ENCODE assay signal across 21 cellular contexts in the genomic region with DNA sequence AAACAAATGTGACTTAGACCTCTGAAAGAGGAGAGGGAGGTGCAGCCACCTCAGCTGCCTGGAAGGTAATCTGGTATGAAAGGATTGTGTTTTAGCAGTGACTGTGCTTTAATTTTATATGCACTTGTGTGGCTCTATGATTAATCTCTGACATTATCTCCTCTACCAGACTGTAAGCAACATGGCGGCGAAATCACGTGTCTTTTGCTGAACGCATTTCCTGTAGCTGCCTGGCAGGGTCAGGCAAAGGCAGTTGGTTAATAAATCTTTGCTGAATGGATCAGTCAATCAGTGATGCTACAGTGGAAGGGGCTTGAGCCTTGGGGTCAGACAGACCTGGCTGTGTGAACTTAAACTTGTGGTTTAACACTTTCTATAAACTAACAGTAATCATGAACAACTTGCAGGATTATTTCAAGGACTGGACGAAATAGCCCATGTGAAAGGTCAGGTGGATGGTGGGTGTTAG.
DNase-seq lines count a peak whose midpoint lies in the region; ATAC-seq, FAIRE-seq and TF ChIP-seq lines count a peak whose summit lies in the region.
"Had no signal": no experiment of that assay in that cellular context is flagged by ENCODE, and none has a peak within 500 bp of the region (broad histone marks: within the 10 kb centered on the region; RNA-seq: fewer than 3 reads in every experiment).

No MANE protein-coding gene starts in this region.

- intact Hi-C loops in HCT116 (cut with micrococcal nuclease): no loop called here

- no CpG with 5 or more reads among the region's 5 CpGs for WGBS in mesendoderm (ENCODE audit: extremely low coverage, insufficient coverage, low lambda C conversion rate)

- peaks cover 3% of the 10 kb centered on the region for H3K9me3 Mint-ChIP-seq in WTC11
- H3K9me3 Mint-ChIP-seq: IgD-negative memory B cell had no signal

- peak overlapping the region; percentile 3 for H3K18ac ChIP-seq in mesendoderm (ENCODE audit: low read length)

- H3K4me3 ChIP-seq in HCT116 (replicated peaks in 1 of 2; ENCODE audit: low read depth in 1 of 2, low read length in 2 of 2) (no peak overlapping the region), mesendoderm (ENCODE audit: low read length) (no peak overlapping the region)
- H3K4me3 ChIP-seq: HAP-1, SJSA1 had no signal

- peak overlapping the region; percentile 97 for H3K27ac Mint-ChIP-seq in WTC11
- H3K27ac Mint-ChIP-seq: activated naive CD8-positive, alpha-beta T cell; IgD-negative memory B cell; mesothelial cell of epicardium had no signal

- no peak overlapping the region for H3K4me3 Mint-ChIP-seq in WTC11
- H3K4me3 Mint-ChIP-seq: activated naive CD8-positive, alpha-beta T cell; mesothelial cell of epicardium; neural crest cell had no signal

- no peak for TF ChIP-seq POLR2A in HCT116 (IDR thresholded peaks at IDR 0.05; ENCODE audit: borderline replicate concordance, extremely low read depth, insufficient read depth, insufficient read length)

- no peaks in the 10 kb centered on the region for H3K79me1 ChIP-seq in mesendoderm (ENCODE audit: low read length)

- H3K36me3 ChIP-seq in HCT116 (ENCODE audit: control insufficient read depth in 1 of 2, insufficient read depth in 2 of 2, low read length in 2 of 2) (no peaks in the 10 kb centered on the region), mesendoderm (ENCODE audit: control insufficient read depth, insufficient read depth, low read length) (no peaks in the 10 kb centered on the region)
- H3K36me3 ChIP-seq: HAP-1, SJSA1 had no signal

- no TSS peak for BruUV-seq in HCT116 (replicated peaks; lab: Mats Ljungman, UMichigan)

- ATAC-seq in HCT116 (no peak), WTC11 (no peak), GM21825 (IDR thresholded peaks at IDR 0.05; ENCODE audit: unreplicated experiment) (no peak)

- no peaks in the 10 kb centered on the region for H4K20me1 ChIP-seq in HCT116 (ENCODE audit: insufficient read depth)

- RAD21 ChIA-PET in HCT116 (lab: Charles Lee; ENCODE audit: low non-redundant PET in 1 of 2, low total read pairs in 2 of 2, uncharacterized antibody in 2 of 2, unreplicated experiment in 2 of 2): no interaction called here

- no peak overlapping the region for H3K27ac ChIP-seq in HCT116 (ENCODE audit: low read depth, low read length)
- peak overlapping the region; percentile 89 for H3K27ac ChIP-seq in mesendoderm (ENCODE audit: low read depth, low read length)
- H3K27ac ChIP-seq: SJSA1 had no signal

- no peaks in the 10 kb centered on the region for H3K27me3 ChIP-seq in HCT116 (ENCODE audit: insufficient read depth, low read length)
- no peaks in the 10 kb centered on the region for H3K27me3 ChIP-seq in mesendoderm (ENCODE audit: insufficient read depth, low read length, poor library complexity)
- H3K27me3 ChIP-seq: SJSA1 had no signal

- no peak overlapping the region for H2BK5ac ChIP-seq in mesendoderm (ENCODE audit: low read length)

- H2AK5ac ChIP-seq in mesendoderm (ENCODE audit: low read length): no peak overlapping the region

- TF ChIP-seq CTCF in HCT116 (IDR thresholded peaks at IDR 0.05 in 2 of 3, conservative IDR thresholded peaks at IDR 0.05 in 1 of 3; ENCODE audit: borderline replicate concordance in 1 of 3, insufficient read depth in 1 of 3, low read depth in 2 of 3, low read length in 2 of 3) (no peak), WTC11 (IDR thresholded peaks at IDR 0.05) (no peak)

- no peak overlapping the region for H3K23ac ChIP-seq in mesendoderm (ENCODE audit: low read length)

- H3K9ac ChIP-seq in HCT116 (ENCODE audit: low read length) (no peak overlapping the region), mesendoderm (ENCODE audit: low read length) (no peak overlapping the region)

- H3K9me2 ChIP-seq in HCT116 (ENCODE audit: insufficient read depth): no peaks in the 10 kb centered on the region

- H3K4me2 ChIP-seq in HCT116 (ENCODE audit: low read length): peak overlapping the region; percentile 68; the same call in 1 of the 2 replicates
- no peak overlapping the region for H3K4me2 ChIP-seq in mesendoderm (ENCODE audit: low read length)

- H3K79me2 ChIP-seq in HCT116 (ENCODE audit: insufficient read depth, low read length) (no peaks in the 10 kb centered on the region), mesendoderm (ENCODE audit: control insufficient read depth, insufficient read depth, low read length) (no peaks in the 10 kb centered on the region)

- no peak overlapping the region for H4K5ac ChIP-seq in mesendoderm (ENCODE audit: low read length)

- TF ChIP-seq RAD21 in HCT116 (IDR thresholded peaks at IDR 0.05; ENCODE audit: low read depth): no peak

- peaks cover 14 to 23% of the 10 kb centered on the region in 2 experiments; a peak in 3 of 4 replicates for H3K4me1 ChIP-seq in HCT116 (ENCODE audit: control insufficient read depth in 1 of 2, insufficient read depth in 2 of 2, low read length in 2 of 2)
- peaks cover 12% of the 10 kb centered on the region for H3K4me1 ChIP-seq in mesendoderm (ENCODE audit: control insufficient read depth, low read depth, low read length)
- H3K4me1 ChIP-seq: HAP-1 had no signal

- peaks cover 3% of the 10 kb centered on the region for H3K36me3 Mint-ChIP-seq in WTC11
- H3K36me3 Mint-ChIP-seq: activated naive CD8-positive, alpha-beta T cell; mesothelial cell of epicardium had no signal

- H3K4ac ChIP-seq in mesendoderm (ENCODE audit: low read depth, low read length): no peak overlapping the region

- no peak overlapping the region for H4K8ac ChIP-seq in mesendoderm (ENCODE audit: low read depth, low read length)

- FAIRE-seq in HTR-8/SVneo (lab: Jason Lieb, UNC): no peak
- FAIRE-seq: small intestine had no signal

- peak overlapping the region; percentile 25 for H3K56ac ChIP-seq in mesendoderm (ENCODE audit: low read length)

- H3K27me3 Mint-ChIP-seq in WTC11 (ENCODE audit: low read depth): no peaks in the 10 kb centered on the region
- H3K27me3 Mint-ChIP-seq: activated naive CD8-positive, alpha-beta T cell; IgD-negative memory B cell had no signal

- POLR2A ChIA-PET in HCT116 (lab: Charles Lee): no interaction called here
- POLR2A ChIA-PET in WTC11 (lab: Charles Lee): interaction anchor here (0.6 kb wide), 1 partner anchor 628 kb away, joined by 4 read pairs; no protein-coding TSS in a partner anchor

- CTCF ChIA-PET in HCT116 (lab: Charles Lee) (no interaction called here), WTC11 (lab: Charles Lee) (no interaction called here)

- DNase-seq in EH (ENCODE audit: low read depth): peak; percentile 52
- no peak for DNase-seq in HCT116 (ENCODE audit: low read depth, low spot score)
- DNase-seq in WTC11 (ENCODE audit: low spot score): no peak
- DNase-seq in mesendoderm: no peak
- DNase-seq in activated CD4-positive, CD25-positive, alpha-beta regulatory T cell treated with anti-CD3 and anti-CD28 coated beads, Interleukin-2, amount 50 U/mL, for 72 hours: no peak
- DNase-seq in HTR-8/SVneo (ENCODE audit: insufficient read length, low spot score): no peak
- DNase-seq: activated CD4-positive, CD25-positive, alpha-beta regulatory T cell; DMS79 treated with DMSO at 0.1 percent for 48 hours; glutamatergic neuron; NCI-H187; small intestine; stimulated activated CD4-positive, alpha-beta T cell treated with anti-CD3 and anti-CD28 coated beads, Interleukin-4, amount 100 ng/mL, for 1 hour; T-helper 2 cell; trophoblast cell had no signal

- peaks cover 59% of the 10 kb centered on the region for H3K4me1 Mint-ChIP-seq in WTC11

- H2BK120ac ChIP-seq in mesendoderm (ENCODE audit: low read depth, low read length): no peak overlapping the region

- no peak overlapping the region for H2BK15ac ChIP-seq in mesendoderm (replicated peaks; ENCODE audit: low read depth)

- H2AFZ ChIP-seq in HCT116 (ENCODE audit: low read depth, low read length, poor library complexity, severe bottlenecking): peak overlapping the region; percentile 19

- H3K9me3 ChIP-seq in HCT116 (ENCODE audit: control insufficient read depth in 1 of 2, insufficient read depth in 1 of 2, low read depth in 1 of 2, low read length in 2 of 2): no peaks in the 10 kb centered on the region
- H3K9me3 ChIP-seq: HAP-1, SJSA1 had no signal

TF ChIP-seq in WTC11, 78 proteins besides CTCF, POLR2A, EP300 and RAD21 (continues in another document):
- TF ChIP-seq, protein P1, sequence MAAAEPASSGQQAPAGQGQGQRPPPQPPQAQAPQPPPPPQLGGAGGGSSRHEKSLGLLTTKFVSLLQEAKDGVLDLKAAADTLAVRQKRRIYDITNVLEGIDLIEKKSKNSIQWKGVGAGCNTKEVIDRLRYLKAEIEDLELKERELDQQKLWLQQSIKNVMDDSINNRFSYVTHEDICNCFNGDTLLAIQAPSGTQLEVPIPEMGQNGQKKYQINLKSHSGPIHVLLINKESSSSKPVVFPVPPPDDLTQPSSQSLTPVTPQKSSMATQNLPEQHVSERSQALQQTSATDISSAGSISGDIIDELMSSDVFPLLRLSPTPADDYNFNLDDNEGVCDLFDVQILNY (CRISPR knock-in tag; IDR thresholded peaks at IDR 0.05): no peak
- TF ChIP-seq NFYB (CRISPR knock-in tag; conservative IDR thresholded peaks at IDR 0.05; ENCODE audit: low read depth) (no peak), ZNF317 (CRISPR knock-in tag; IDR thresholded peaks at IDR 0.05; ENCODE audit: borderline replicate concordance, low read depth) (no peak), MXD4 (CRISPR knock-in tag; IDR thresholded peaks at IDR 0.05; ENCODE audit: borderline replicate concordance) (no peak), KAT7 (CRISPR knock-in tag; IDR thresholded peaks at IDR 0.05; ENCODE audit: borderline replicate concordance) (no peak), ZNF423 (CRISPR knock-in tag; IDR thresholded peaks at IDR 0.05) (no peak), NR2C2 (CRISPR knock-in tag; IDR thresholded peaks at IDR 0.05) (no peak), ZNF263 (CRISPR knock-in tag; IDR thresholded peaks at IDR 0.05; ENCODE audit: low read depth) (no peak)
- TF ChIP-seq, protein P2, sequence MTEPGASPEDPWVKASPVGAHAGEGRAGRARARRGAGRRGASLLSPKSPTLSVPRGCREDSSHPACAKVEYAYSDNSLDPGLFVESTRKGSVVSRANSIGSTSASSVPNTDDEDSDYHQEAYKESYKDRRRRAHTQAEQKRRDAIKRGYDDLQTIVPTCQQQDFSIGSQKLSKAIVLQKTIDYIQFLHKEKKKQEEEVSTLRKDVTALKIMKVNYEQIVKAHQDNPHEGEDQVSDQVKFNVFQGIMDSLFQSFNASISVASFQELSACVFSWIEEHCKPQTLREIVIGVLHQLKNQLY (CRISPR knock-in tag; IDR thresholded peaks at IDR 0.05): no peak
